1 cellular context compared by ENCODE assay signal in the genomic region with DNA sequence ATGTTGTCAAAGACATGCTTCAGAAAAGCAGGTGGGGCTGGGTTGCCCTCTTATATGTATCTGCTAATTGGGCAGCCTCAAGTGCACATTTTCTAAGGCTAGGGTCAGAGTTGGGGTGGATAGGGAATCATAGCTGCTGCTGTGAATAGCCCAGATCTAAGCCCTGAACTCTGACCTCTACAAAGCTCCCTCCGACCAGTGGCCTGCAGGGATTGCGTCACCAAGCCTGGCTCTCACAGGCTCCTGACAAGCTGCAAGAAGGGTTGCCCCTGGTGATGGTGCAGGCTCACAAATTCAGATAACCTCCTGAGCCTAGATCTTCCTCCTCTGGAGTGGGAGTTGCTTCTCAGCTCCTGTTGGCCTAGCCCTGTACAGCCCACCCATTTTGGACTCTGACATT.
TF ChIP-seq lines count a peak whose summit lies in the region.

No MANE protein-coding gene starts in this region.

TF ChIP-seq in HepG2, 621 proteins besides CTCF, POLR2A, EP300 and RAD21 (continued from another document and continues in another):
- TF ChIP-seq, protein P1, sequence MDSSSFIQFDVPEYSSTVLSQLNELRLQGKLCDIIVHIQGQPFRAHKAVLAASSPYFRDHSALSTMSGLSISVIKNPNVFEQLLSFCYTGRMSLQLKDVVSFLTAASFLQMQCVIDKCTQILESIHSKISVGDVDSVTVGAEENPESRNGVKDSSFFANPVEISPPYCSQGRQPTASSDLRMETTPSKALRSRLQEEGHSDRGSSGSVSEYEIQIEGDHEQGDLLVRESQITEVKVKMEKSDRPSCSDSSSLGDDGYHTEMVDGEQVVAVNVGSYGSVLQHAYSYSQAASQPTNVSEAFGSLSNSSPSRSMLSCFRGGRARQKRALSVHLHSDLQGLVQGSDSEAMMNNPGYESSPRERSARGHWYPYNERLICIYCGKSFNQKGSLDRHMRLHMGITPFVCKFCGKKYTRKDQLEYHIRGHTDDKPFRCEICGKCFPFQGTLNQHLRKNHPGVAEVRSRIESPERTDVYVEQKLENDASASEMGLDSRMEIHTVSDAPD (CRISPR knock-in tag; IDR thresholded peaks at IDR 0.05), result 0 out of 2 replicates have a peak, but pooled peaks have one; percentile 26
- TF ChIP-seq ZNF350 (CRISPR knock-in tag; IDR thresholded peaks at IDR 0.05; ENCODE audit: borderline replicate concordance, low read depth), result no peak
- TF ChIP-seq, protein P2, sequence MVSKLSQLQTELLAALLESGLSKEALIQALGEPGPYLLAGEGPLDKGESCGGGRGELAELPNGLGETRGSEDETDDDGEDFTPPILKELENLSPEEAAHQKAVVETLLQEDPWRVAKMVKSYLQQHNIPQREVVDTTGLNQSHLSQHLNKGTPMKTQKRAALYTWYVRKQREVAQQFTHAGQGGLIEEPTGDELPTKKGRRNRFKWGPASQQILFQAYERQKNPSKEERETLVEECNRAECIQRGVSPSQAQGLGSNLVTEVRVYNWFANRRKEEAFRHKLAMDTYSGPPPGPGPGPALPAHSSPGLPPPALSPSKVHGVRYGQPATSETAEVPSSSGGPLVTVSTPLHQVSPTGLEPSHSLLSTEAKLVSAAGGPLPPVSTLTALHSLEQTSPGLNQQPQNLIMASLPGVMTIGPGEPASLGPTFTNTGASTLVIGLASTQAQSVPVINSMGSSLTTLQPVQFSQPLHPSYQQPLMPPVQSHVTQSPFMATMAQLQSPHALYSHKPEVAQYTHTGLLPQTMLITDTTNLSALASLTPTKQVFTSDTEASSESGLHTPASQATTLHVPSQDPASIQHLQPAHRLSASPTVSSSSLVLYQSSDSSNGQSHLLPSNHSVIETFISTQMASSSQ (IDR thresholded peaks at IDR 0.05; ENCODE audit: low read depth), result no peak
- TF ChIP-seq, protein P2 (CRISPR knock-in tag; IDR thresholded peaks at IDR 0.05; ENCODE audit: borderline replicate concordance), result no peak
- peak; percentile 30; the same call in 1 of the 2 replicates for TF ChIP-seq BCL6 (CRISPR knock-in tag; IDR thresholded peaks at IDR 0.05)
- TF ChIP-seq ZNF564 (CRISPR knock-in tag; IDR thresholded peaks at IDR 0.05), result no peak
- peak; percentile 55; the same call in 1 of the 2 replicates for TF ChIP-seq ZFX (CRISPR knock-in tag; IDR thresholded peaks at IDR 0.05; ENCODE audit: low read depth)
- TF ChIP-seq, protein P3, sequence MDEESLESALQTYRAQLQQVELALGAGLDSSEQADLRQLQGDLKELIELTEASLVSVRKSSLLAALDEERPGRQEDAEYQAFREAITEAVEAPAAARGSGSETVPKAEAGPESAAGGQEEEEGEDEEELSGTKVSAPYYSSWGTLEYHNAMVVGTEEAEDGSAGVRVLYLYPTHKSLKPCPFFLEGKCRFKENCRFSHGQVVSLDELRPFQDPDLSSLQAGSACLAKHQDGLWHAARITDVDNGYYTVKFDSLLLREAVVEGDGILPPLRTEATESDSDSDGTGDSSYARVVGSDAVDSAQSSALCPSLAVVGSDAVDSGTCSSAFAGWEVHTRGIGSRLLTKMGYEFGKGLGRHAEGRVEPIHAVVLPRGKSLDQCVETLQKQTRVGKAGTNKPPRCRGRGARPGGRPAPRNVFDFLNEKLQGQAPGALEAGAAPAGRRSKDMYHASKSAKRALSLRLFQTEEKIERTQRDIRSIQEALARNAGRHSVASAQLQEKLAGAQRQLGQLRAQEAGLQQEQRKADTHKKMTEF (CRISPR knock-in tag; IDR thresholded peaks at IDR 0.05), result peak; percentile 57; the same call in 1 of the 2 replicates
- TF ChIP-seq SPEN (CRISPR knock-in tag; IDR thresholded peaks at IDR 0.05; ENCODE audit: low read depth), result 0 out of 2 replicates have a peak, but pooled peaks have one; percentile 31
- TF ChIP-seq CEBPG (CRISPR knock-in tag; IDR thresholded peaks at IDR 0.05), result peak; percentile 99
- TF ChIP-seq, protein P4, sequence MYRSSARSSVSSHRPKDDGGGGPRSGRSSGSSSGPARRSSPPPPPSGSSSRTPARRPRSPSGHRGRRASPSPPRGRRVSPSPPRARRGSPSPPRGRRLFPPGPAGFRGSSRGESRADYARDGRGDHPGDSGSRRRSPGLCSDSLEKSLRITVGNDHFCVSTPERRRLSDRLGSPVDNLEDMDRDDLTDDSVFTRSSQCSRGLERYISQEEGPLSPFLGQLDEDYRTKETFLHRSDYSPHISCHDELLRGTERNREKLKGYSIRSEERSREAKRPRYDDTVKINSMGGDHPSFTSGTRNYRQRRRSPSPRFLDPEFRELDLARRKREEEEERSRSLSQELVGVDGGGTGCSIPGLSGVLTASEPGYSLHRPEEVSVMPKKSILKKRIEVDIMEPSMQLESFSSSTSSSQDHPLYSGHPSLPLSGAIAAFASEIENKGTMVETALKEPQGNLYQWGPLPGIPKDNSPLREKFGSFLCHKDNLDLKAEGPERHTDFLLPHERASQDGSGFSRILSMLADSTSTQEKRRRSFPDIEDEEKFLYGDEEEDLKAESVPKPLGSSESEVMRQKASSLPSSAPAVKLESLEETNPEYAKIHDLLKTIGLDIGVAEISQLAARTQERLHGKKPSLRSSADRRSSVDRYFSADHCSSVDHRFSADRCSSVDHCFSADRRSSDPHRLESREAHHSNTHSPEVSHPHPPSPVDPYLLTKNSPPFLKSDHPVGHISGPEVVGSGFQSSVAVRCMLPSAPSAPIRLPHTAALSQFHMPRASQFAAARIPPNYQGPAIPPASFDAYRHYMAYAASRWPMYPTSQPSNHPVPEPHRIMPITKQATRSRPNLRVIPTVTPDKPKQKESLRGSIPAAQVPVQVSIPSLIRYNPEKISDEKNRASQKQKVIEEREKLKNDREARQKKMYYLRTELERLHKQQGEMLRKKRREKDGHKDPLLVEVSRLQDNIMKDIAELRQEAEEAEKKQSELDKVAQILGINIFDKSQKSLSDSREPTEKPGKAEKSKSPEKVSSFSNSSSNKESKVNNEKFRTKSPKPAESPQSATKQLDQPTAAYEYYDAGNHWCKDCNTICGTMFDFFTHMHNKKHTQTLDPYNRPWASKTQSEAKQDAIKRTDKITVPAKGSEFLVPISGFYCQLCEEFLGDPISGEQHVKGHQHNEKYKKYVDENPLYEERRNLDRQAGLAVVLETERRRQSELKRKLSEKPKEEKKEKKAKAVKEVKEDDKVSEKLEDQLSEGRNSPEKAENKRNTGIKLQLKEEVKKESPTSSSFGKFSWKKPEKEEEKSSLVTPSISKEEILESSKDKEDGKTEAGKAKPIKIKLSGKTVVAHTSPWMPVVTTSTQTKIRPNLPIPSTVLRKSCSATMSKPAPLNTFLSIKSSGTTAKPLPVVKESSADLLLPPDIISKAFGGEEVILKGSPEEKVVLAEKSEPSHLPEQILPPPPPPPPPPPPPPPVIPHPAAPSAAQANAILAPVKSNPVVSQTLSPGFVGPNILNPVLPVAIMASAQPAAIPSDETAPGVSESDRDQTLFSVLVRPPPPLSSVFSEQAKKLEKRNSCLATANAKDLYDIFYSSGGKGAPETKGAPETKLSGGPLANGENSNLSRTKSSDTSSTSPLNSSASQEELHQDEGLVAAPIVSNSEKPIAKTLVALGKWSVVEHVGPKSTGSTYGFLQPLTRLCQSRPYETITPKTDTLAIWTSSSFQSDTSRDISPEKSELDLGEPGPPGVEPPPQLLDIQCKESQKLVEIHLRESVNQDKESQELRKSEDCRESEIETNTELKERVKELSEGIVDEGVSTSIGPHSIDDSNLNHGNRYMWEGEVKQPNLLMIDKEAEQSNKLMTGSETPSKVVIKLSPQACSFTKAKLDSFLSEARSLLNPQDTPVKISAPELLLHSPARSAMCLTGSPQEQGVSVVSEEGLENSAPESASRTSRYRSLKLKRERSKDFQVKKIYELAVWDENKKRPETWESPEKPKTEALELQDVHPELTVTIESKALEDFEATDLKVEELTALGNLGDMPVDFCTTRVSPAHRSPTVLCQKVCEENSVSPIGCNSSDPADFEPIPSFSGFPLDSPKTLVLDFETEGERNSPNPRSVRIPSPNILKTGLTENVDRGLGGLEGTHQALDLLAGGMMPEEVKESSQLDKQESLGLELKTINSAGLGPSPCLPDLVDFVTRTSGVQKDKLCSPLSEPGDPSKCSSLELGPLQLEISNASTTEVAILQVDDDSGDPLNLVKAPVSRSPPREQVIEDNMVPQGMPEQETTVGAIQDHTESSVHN (CRISPR knock-in tag; IDR thresholded peaks at IDR 0.05), result no peak
- TF ChIP-seq, protein P5, sequence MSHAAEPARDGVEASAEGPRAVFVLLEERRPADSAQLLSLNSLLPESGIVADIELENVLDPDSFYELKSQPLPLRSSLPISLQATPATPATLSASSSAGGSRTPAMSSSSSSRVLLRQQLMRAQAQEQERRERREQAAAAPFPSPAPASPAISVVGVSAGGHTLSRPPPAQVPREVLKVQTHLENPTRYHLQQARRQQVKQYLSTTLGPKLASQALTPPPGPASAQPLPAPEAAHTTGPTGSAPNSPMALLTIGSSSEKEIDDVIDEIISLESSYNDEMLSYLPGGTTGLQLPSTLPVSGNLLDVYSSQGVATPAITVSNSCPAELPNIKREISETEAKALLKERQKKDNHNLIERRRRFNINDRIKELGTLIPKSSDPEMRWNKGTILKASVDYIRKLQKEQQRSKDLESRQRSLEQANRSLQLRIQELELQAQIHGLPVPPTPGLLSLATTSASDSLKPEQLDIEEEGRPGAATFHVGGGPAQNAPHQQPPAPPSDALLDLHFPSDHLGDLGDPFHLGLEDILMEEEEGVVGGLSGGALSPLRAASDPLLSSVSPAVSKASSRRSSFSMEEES (CRISPR knock-in tag; IDR thresholded peaks at IDR 0.05), result peak; percentile 33; the same call in 1 of the 2 replicates
- TF ChIP-seq, protein P6, sequence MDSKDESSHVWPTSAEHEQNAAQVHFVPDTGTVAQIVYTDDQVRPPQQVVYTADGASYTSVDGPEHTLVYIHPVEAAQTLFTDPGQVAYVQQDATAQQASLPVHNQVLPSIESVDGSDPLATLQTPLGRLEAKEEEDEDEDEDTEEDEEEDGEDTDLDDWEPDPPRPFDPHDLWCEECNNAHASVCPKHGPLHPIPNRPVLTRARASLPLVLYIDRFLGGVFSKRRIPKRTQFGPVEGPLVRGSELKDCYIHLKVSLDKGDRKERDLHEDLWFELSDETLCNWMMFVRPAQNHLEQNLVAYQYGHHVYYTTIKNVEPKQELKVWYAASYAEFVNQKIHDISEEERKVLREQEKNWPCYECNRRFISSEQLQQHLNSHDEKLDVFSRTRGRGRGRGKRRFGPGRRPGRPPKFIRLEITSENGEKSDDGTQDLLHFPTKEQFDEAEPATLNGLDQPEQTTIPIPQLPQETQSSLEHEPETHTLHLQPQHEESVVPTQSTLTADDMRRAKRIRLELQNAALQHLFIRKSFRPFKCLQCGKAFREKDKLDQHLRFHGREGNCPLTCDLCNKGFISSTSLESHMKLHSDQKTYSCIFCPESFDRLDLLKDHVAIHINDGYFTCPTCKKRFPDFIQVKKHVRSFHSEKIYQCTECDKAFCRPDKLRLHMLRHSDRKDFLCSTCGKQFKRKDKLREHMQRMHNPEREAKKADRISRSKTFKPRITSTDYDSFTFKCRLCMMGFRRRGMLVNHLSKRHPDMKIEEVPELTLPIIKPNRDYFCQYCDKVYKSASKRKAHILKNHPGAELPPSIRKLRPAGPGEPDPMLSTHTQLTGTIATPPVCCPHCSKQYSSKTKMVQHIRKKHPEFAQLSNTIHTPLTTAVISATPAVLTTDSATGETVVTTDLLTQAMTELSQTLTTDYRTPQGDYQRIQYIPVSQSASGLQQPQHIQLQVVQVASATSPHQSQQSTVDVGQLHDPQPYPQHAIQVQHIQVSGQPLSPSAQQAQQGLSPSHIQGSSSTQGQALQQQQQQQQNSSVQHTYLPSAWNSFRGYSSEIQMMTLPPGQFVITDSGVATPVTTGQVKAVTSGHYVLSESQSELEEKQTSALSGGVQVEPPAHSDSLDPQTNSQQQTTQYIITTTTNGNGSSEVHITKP (CRISPR knock-in tag; IDR thresholded peaks at IDR 0.05; ENCODE audit: low read depth), result 0 out of 2 replicates have a peak, but pooled peaks have one; percentile 36
- TF ChIP-seq ASH2L (IDR thresholded peaks at IDR 0.05; ENCODE audit: insufficient read length, low read depth, low read length), result peak; percentile 24
- no peak for TF ChIP-seq MAFG (CRISPR knock-in tag; IDR thresholded peaks at IDR 0.05)
- TF ChIP-seq CREB1 (IDR thresholded peaks at IDR 0.05), result 0 out of 2 replicates have a peak, but pooled peaks have one; percentile 23
- TF ChIP-seq CREB1 (CRISPR knock-in tag; IDR thresholded peaks at IDR 0.05), result no peak
- TF ChIP-seq ETV6 (CRISPR knock-in tag; conservative IDR thresholded peaks at IDR 0.05), result no peak
- TF ChIP-seq NR2C2 (CRISPR knock-in tag; IDR thresholded peaks at IDR 0.05; ENCODE audit: borderline replicate concordance), result peak; percentile 96
- peak; percentile 67 for TF ChIP-seq FOSL2 (CRISPR knock-in tag; IDR thresholded peaks at IDR 0.05)
- no peak for TF ChIP-seq NFIC (IDR thresholded peaks at IDR 0.05; ENCODE audit: low read length)
- TF ChIP-seq, protein P7, sequence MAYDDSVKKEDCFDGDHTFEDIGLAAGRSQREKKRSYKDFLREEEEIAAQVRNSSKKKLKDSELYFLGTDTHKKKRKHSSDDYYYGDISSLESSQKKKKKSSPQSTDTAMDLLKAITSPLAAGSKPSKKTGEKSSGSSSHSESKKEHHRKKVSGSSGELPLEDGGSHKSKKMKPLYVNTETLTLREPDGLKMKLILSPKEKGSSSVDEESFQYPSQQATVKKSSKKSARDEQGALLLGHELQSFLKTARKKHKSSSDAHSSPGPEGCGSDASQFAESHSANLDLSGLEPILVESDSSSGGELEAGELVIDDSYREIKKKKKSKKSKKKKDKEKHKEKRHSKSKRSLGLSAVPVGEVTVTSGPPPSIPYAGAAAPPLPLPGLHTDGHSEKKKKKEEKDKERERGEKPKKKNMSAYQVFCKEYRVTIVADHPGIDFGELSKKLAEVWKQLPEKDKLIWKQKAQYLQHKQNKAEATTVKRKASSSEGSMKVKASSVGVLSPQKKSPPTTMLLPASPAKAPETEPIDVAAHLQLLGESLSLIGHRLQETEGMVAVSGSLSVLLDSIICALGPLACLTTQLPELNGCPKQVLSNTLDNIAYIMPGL (CRISPR knock-in tag; IDR thresholded peaks at IDR 0.05; ENCODE audit: borderline replicate concordance in 1 of 2, low read depth in 1 of 2), result no peak
- TF ChIP-seq PPARG (CRISPR knock-in tag; conservative IDR thresholded peaks at IDR 0.05), result peak; percentile 56; the same call in 1 of the 2 replicates
- peak; percentile 64 for TF ChIP-seq SAP130 (CRISPR knock-in tag; IDR thresholded peaks at IDR 0.05; ENCODE audit: low read depth)
- TF ChIP-seq RELA (CRISPR knock-in tag; IDR thresholded peaks at IDR 0.05), result 0 out of 2 replicates have a peak, but pooled peaks have one; percentile 59
- TF ChIP-seq HDAC2 (CRISPR knock-in tag; IDR thresholded peaks at IDR 0.05), result peak; percentile 79; the same call in 1 of the 2 replicates
- peak; percentile 88 for TF ChIP-seq SALL1 (CRISPR knock-in tag; IDR thresholded peaks at IDR 0.05)
- peak; percentile 99 for TF ChIP-seq CEBPB (IDR thresholded peaks at IDR 0.05; ENCODE audit: borderline replicate concordance, low read depth, low read length)
- TF ChIP-seq FOXA3 (CRISPR knock-in tag; IDR thresholded peaks at IDR 0.05), result peak; percentile 56; the same call in 1 of the 2 replicates
- peak; percentile 55; the same call in 1 of the 2 replicates for TF ChIP-seq NCOA2 (CRISPR knock-in tag; IDR thresholded peaks at IDR 0.05)
